18 cellular contexts compared by ENCODE assay signal in genomic region chr13:19062019-19062646, GRCh38.
"Had no signal": no experiment of that assay in that cellular context is flagged by ENCODE, and none has a peak within 500 bp of the region (broad histone marks: within the 10 kb centered on the region; RNA-seq: fewer than 3 reads in every experiment).

No MANE protein-coding gene starts in this region.

- DNase-seq: dermis blood vessel endothelial cell; dorsolateral prefrontal cortex; effector CD4-positive, alpha-beta T cell; effector memory CD4-positive, alpha-beta T cell; foreskin keratinocyte; hypothalamus; immature natural killer cell; islet precursor cell; kidney; kidney glomerular epithelial cell; left colon; left ventricle myocardium inferior; mammary epithelial cell; mesendoderm; naive B cell had no signal

- ATAC-seq: foreskin keratinocyte, gastroesophageal sphincter, heart left ventricle, left colon, left lobe of liver had no signal
